Comparison of ENCODE assay signal across 20 cellular contexts in genomic region chr5:133467325-133467700, GRCh38.
DNase-seq lines count a peak whose midpoint lies in the region; ATAC-seq and TF ChIP-seq lines count a peak whose summit lies in the region.
"Had no signal": no experiment of that assay in that cellular context is flagged by ENCODE, and none has a peak within 500 bp of the region (broad histone marks: within the 10 kb centered on the region; RNA-seq: fewer than 3 reads in every experiment).

No MANE protein-coding gene starts in this region.

- H3K4me3 Mint-ChIP-seq in activated CD4-positive, alpha-beta memory T cell treated with anti-CD3 and anti-CD28 coated beads for 36 hours = no peak overlapping the region
- no peak overlapping the region for H3K4me3 Mint-ChIP-seq in activated CD4-positive, alpha-beta memory T cell treated with anti-CD3 and anti-CD28 coated beads, Interleukin-2, amount 10 ng/mL, durations not matched to agents 7 days and 5 days
- no peak overlapping the region for H3K4me3 Mint-ChIP-seq in activated T-helper 17 cell treated with anti-CD3 and anti-CD28 coated beads, Interleukin-2, amount 50 U/mL, for 72 hours
- H3K4me3 Mint-ChIP-seq: brain; naive thymus-derived CD8-positive, alpha-beta T cell had no signal

- TF ChIP-seq EP300 in neural cell (conservative IDR thresholded peaks at IDR 0.05; ENCODE audit: poor library complexity, severe bottlenecking) = no peak

- no peaks in the 10 kb centered on the region for H3K9me3 Mint-ChIP-seq in activated CD4-positive, alpha-beta memory T cell treated with anti-CD3 and anti-CD28 coated beads for 36 hours
- no peaks in the 10 kb centered on the region for H3K9me3 Mint-ChIP-seq in activated CD4-positive, alpha-beta memory T cell treated with anti-CD3 and anti-CD28 coated beads, Interleukin-2, amount 10 ng/mL, durations not matched to agents 7 days and 5 days
- H3K9me3 Mint-ChIP-seq in activated T-helper 17 cell treated with anti-CD3 and anti-CD28 coated beads, Interleukin-2, amount 50 U/mL, for 72 hours = no peaks in the 10 kb centered on the region
- H3K9me3 Mint-ChIP-seq: brain; naive thymus-derived CD8-positive, alpha-beta T cell had no signal

- no peak overlapping the region for H3K27ac Mint-ChIP-seq in activated CD4-positive, alpha-beta memory T cell treated with anti-CD3 and anti-CD28 coated beads for 36 hours
- no peak overlapping the region for H3K27ac Mint-ChIP-seq in activated CD4-positive, alpha-beta memory T cell treated with anti-CD3 and anti-CD28 coated beads, Interleukin-2, amount 10 ng/mL, durations not matched to agents 7 days and 5 days
- no peak overlapping the region for H3K27ac Mint-ChIP-seq in activated T-helper 17 cell treated with anti-CD3 and anti-CD28 coated beads, Interleukin-2, amount 50 U/mL, for 72 hours
- H3K27ac Mint-ChIP-seq: brain; naive thymus-derived CD8-positive, alpha-beta T cell had no signal

- TF ChIP-seq CTCF in neural cell (IDR thresholded peaks at IDR 0.05; ENCODE audit: poor library complexity, severe bottlenecking) (no peak), mucosa of descending colon (IDR thresholded peaks at IDR 0.05) (no peak)

- peaks cover 9% of the 10 kb centered on the region for H3K27me3 Mint-ChIP-seq in activated CD4-positive, alpha-beta memory T cell treated with anti-CD3 and anti-CD28 coated beads for 36 hours
- peaks cover 9% of the 10 kb centered on the region for H3K27me3 Mint-ChIP-seq in activated CD4-positive, alpha-beta memory T cell treated with anti-CD3 and anti-CD28 coated beads, Interleukin-2, amount 10 ng/mL, durations not matched to agents 7 days and 5 days
- H3K27me3 Mint-ChIP-seq in activated T-helper 17 cell treated with anti-CD3 and anti-CD28 coated beads, Interleukin-2, amount 50 U/mL, for 72 hours = no peaks in the 10 kb centered on the region

- H3K36me3 Mint-ChIP-seq in activated CD4-positive, alpha-beta memory T cell treated with anti-CD3 and anti-CD28 coated beads for 36 hours = no peaks in the 10 kb centered on the region
- no peaks in the 10 kb centered on the region for H3K36me3 Mint-ChIP-seq in activated CD4-positive, alpha-beta memory T cell treated with anti-CD3 and anti-CD28 coated beads, Interleukin-2, amount 10 ng/mL, durations not matched to agents 7 days and 5 days (ENCODE audit: low read depth)
- no peaks in the 10 kb centered on the region for H3K36me3 Mint-ChIP-seq in activated T-helper 17 cell treated with anti-CD3 and anti-CD28 coated beads, Interleukin-2, amount 50 U/mL, for 72 hours (ENCODE audit: low read depth)
- H3K36me3 Mint-ChIP-seq: brain; naive thymus-derived CD8-positive, alpha-beta T cell had no signal

- no peak overlapping the region for H3K4me2 ChIP-seq in neural cell (ENCODE audit: low read length)
- H3K4me2 ChIP-seq: KMS-11 had no signal

- CTCF ChIA-PET in activated CD4-positive, alpha-beta memory T cell treated with anti-CD3 and anti-CD28 coated beads for 36 hours (lab: Charles Lee) = no interaction called here
- CTCF ChIA-PET in activated CD4-positive, alpha-beta memory T cell treated with anti-CD3 and anti-CD28 coated beads, Interleukin-2, amount 10 ng/mL, durations not matched to agents 7 days and 5 days (lab: Charles Lee) = no interaction called here

- H3K27ac ChIP-seq in KOPT-K1 (ENCODE audit: low read depth, low read length, poor library complexity, severe bottlenecking) (peak overlapping the region; percentile 48), neural cell (ENCODE audit: low read length) (no peak overlapping the region)
- H3K27ac ChIP-seq: esophagus muscularis mucosa, KMS-11, lower lobe of right lung had no signal

- intact Hi-C loops in activated CD4-positive, alpha-beta memory T cell treated with anti-CD3 and anti-CD28 coated beads for 36 hours (cut with micrococcal nuclease) = no loop called here
- intact Hi-C loops in mucosa of descending colon (cut with DNase I, micrococcal nuclease) = no loop called here

- H3K9me2 ChIP-seq in neural cell (ENCODE audit: insufficient read depth, low read length) = no peaks in the 10 kb centered on the region

- H3K4me3 ChIP-seq in neural cell (ENCODE audit: low read length) = no peak overlapping the region
- H3K4me3 ChIP-seq in mucosa of descending colon = no peak overlapping the region
- H3K4me3 ChIP-seq: esophagus muscularis mucosa, lower lobe of right lung had no signal

- no peaks in the 10 kb centered on the region for H3K27me3 ChIP-seq in neural cell (ENCODE audit: insufficient read depth, low read depth, low read length)
- H3K27me3 ChIP-seq: esophagus muscularis mucosa had no signal

- ATAC-seq in activated T-helper 17 cell treated with anti-CD3 and anti-CD28 coated beads, Interleukin-2, amount 50 U/mL, for 72 hours (replicated peaks) = peak; percentile 62
- ATAC-seq in mucosa of descending colon = no peak
- ATAC-seq: lower lobe of right lung had no signal

- H3K9me3 ChIP-seq in KOPT-K1 (ENCODE audit: insufficient read depth, low read length, poor library complexity, severe bottlenecking) = no peaks in the 10 kb centered on the region
- H3K9me3 ChIP-seq in neural cell (ENCODE audit: low read length) = no peaks in the 10 kb centered on the region
- no peaks in the 10 kb centered on the region for H3K9me3 ChIP-seq in mucosa of descending colon
- H3K9me3 ChIP-seq: esophagus muscularis mucosa, lower lobe of right lung had no signal

- H4K20me1 ChIP-seq in neural cell (ENCODE audit: insufficient read depth) = no peaks in the 10 kb centered on the region

- no peaks in the 10 kb centered on the region for H3K36me3 ChIP-seq in KOPT-K1 (ENCODE audit: insufficient read depth, low read length)
- no peaks in the 10 kb centered on the region for H3K36me3 ChIP-seq in neural cell (ENCODE audit: insufficient read depth, low read length)
- no peaks in the 10 kb centered on the region for H3K36me3 ChIP-seq in mucosa of descending colon (ENCODE audit: low read depth)
- H3K36me3 ChIP-seq: esophagus muscularis mucosa, lower lobe of right lung had no signal

- TF ChIP-seq RAD21 in neural cell (conservative IDR thresholded peaks at IDR 0.05) = no peak

- peak; percentile 12 for DNase-seq in activated CD4-positive, alpha-beta memory T cell treated with anti-CD3 and anti-CD28 coated beads for 36 hours
- no peak for DNase-seq in activated CD4-positive, alpha-beta memory T cell treated with anti-CD3 and anti-CD28 coated beads, Interleukin-2, amount 10 ng/mL, durations not matched to agents 7 days and 5 days
- DNase-seq in A172 (ENCODE audit: low spot score) = no peak
- DNase-seq in mucosa of descending colon = no peak
- DNase-seq in SW 1271 (lab: John Stamatoyannopoulos, UW) = no peak
- DNase-seq: ACHN; activated naive CD4-positive, alpha-beta T cell; lower lobe of right lung; naive thymus-derived CD8-positive, alpha-beta T cell; NCI-H226; SHP77 treated with DMSO at 0.1 percent for 48 hours; stimulated activated CD4-positive, alpha-beta T cell treated with anti-CD3 and anti-CD28 coated beads, Interleukin-12 subunit alpha, Interleukin-12 subunit beta, amount 100 ng/mL, for 4 hours; stimulated activated naive CD4-positive, alpha-beta T cell treated with Interleukin-2 at 50 U/mL for 16 hours; T1000 had no signal

- no peak overlapping the region for H2AFZ ChIP-seq in neural cell (ENCODE audit: low read depth, low read length)

- H3F3A ChIP-seq in neural cell (ENCODE audit: insufficient read depth, low read length, poor library complexity, severe bottlenecking) = no peaks in the 10 kb centered on the region

- H3K4me1 ChIP-seq in mucosa of descending colon (ENCODE audit: low read depth) = no peaks in the 10 kb centered on the region
- H3K4me1 ChIP-seq: esophagus muscularis mucosa, lower lobe of right lung had no signal

- H3K79me2 ChIP-seq in neural cell (replicated peaks; ENCODE audit: insufficient read depth, low read length) = no peaks in the 10 kb centered on the region

- H3K4me1 Mint-ChIP-seq in activated CD4-positive, alpha-beta memory T cell treated with anti-CD3 and anti-CD28 coated beads for 36 hours (ENCODE audit: low read depth) = peaks cover 6% of the 10 kb centered on the region
- H3K4me1 Mint-ChIP-seq in activated CD4-positive, alpha-beta memory T cell treated with anti-CD3 and anti-CD28 coated beads, Interleukin-2, amount 10 ng/mL, durations not matched to agents 7 days and 5 days = peaks cover 6% of the 10 kb centered on the region
- peaks cover 13% of the 10 kb centered on the region for H3K4me1 Mint-ChIP-seq in activated T-helper 17 cell treated with anti-CD3 and anti-CD28 coated beads, Interleukin-2, amount 50 U/mL, for 72 hours

- POLR2A ChIA-PET in activated CD4-positive, alpha-beta memory T cell treated with anti-CD3 and anti-CD28 coated beads for 36 hours (lab: Charles Lee) = no interaction called here
- POLR2A ChIA-PET in activated CD4-positive, alpha-beta memory T cell treated with anti-CD3 and anti-CD28 coated beads, Interleukin-2, amount 10 ng/mL, durations not matched to agents 7 days and 5 days (lab: Charles Lee) = no interaction called here

- no peak overlapping the region for H3K9ac ChIP-seq in neural cell (ENCODE audit: low read length)
- H3K9ac ChIP-seq: KMS-11 had no signal

TF ChIP-seq in neural cell, 6 proteins besides CTCF, POLR2A, EP300 and RAD21:
- TF ChIP-seq, protein P1, sequence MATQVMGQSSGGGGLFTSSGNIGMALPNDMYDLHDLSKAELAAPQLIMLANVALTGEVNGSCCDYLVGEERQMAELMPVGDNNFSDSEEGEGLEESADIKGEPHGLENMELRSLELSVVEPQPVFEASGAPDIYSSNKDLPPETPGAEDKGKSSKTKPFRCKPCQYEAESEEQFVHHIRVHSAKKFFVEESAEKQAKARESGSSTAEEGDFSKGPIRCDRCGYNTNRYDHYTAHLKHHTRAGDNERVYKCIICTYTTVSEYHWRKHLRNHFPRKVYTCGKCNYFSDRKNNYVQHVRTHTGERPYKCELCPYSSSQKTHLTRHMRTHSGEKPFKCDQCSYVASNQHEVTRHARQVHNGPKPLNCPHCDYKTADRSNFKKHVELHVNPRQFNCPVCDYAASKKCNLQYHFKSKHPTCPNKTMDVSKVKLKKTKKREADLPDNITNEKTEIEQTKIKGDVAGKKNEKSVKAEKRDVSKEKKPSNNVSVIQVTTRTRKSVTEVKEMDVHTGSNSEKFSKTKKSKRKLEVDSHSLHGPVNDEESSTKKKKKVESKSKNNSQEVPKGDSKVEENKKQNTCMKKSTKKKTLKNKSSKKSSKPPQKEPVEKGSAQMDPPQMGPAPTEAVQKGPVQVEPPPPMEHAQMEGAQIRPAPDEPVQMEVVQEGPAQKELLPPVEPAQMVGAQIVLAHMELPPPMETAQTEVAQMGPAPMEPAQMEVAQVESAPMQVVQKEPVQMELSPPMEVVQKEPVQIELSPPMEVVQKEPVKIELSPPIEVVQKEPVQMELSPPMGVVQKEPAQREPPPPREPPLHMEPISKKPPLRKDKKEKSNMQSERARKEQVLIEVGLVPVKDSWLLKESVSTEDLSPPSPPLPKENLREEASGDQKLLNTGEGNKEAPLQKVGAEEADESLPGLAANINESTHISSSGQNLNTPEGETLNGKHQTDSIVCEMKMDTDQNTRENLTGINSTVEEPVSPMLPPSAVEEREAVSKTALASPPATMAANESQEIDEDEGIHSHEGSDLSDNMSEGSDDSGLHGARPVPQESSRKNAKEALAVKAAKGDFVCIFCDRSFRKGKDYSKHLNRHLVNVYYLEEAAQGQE (IDR thresholded peaks at IDR 0.05; ENCODE audit: borderline replicate concordance) = peak; percentile 7
- TF ChIP-seq POLR2AphosphoS5 (IDR thresholded peaks at IDR 0.05) (peak; percentile 10), TAF1 (IDR thresholded peaks at IDR 0.05; ENCODE audit: low read depth) (no peak)
